Comparison of ENCODE assay signal across 8 cellular contexts in the genomic region with DNA sequence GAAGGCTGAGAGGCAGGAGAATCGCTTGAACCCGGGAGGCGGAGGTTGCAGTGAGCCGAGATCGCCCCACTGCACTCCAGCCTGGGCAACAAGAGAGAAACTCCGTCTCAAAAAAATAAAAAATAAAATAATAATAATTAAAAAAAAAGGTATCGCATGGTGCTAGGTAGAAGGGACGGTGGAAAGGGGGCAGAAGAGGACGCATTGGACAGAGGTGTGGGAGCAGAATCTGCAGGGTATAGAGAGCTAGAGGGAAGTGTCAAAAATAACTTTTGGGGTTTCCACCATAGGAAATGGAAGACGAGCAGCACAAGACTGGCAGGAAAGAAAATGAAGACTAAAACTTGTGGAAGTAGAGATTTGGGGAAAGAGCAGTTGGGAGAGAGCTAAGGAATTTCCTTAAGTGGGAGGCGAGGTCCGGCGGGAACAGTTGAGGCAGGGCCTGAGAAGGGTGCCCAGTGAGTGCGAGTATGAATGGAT. TPM values are rescaled to one million over a fixed set of nuclear protein-coding genes. Genes with fewer than 3 reads are reported as not detected.
DNase-seq lines count a peak whose midpoint lies in the region; ATAC-seq and TF ChIP-seq lines count a peak whose summit lies in the region.

No MANE protein-coding gene starts in this region.

- H3K36me3 ChIP-seq in GM23248 (ENCODE audit: low read depth) (no peaks in the 10 kb centered on the region), SK-N-SH (replicated peaks in 1 of 2; ENCODE audit: control insufficient read depth in 1 of 2, insufficient read depth in 2 of 2, low read length in 1 of 2) (no peaks in the 10 kb centered on the region), fibroblast of lung (ENCODE audit: control insufficient read depth, insufficient read depth, low read length) (no peaks in the 10 kb centered on the region), trophoblast cell (ENCODE audit: control insufficient read depth in 1 of 2, insufficient read depth in 2 of 2, low read length in 2 of 2) (no peaks in the 10 kb centered on the region)

- H3K79me2 ChIP-seq in GM23248 (ENCODE audit: insufficient read depth) (peaks cover 40% of the 10 kb centered on the region), SK-N-SH (ENCODE audit: insufficient read depth) (peaks cover 44% of the 10 kb centered on the region), fibroblast of lung (ENCODE audit: control insufficient read depth, insufficient read depth, low read length) (peaks cover 42% of the 10 kb centered on the region), trophoblast cell (ENCODE audit: control insufficient read depth, insufficient read depth, low read length, poor library complexity) (peaks cover 13% of the 10 kb centered on the region)

- H3K4me3 ChIP-seq in GM23248, result peak overlapping the region; percentile 86
- H3K4me3 ChIP-seq in SK-N-SH (ENCODE audit: low read depth in 2 of 2, low read length in 1 of 2), result peak overlapping the region; percentile 92 to 94
- peak overlapping the region; percentile 70 to 94 (median 88) for H3K4me3 ChIP-seq in fibroblast of lung (replicated peaks in 1 of 4; ENCODE audit: control extremely low read depth in 1 of 4, insufficient read depth in 1 of 4, low read depth in 3 of 4, low read length in 4 of 4)
- H3K4me3 ChIP-seq in trophoblast cell (ENCODE audit: low read depth, low read length), result peak overlapping the region; percentile 71

- H2BK5ac ChIP-seq in trophoblast cell (ENCODE audit: low read depth, low read length, poor library complexity), result peak overlapping the region; percentile 42

- H3K14ac ChIP-seq in trophoblast cell (ENCODE audit: low read length), result peak overlapping the region; percentile 4

- no peak overlapping the region for H3K4ac ChIP-seq in trophoblast cell (ENCODE audit: low read depth, low read length)

- TF ChIP-seq CTCF in SK-N-SH (IDR thresholded peaks at IDR 0.05), result no peak
- TF ChIP-seq CTCF in fibroblast of lung (conservative IDR thresholded peaks at IDR 0.05 in 1 of 2, IDR thresholded peaks at IDR 0.05 in 1 of 2; ENCODE audit: low read depth in 1 of 2, low read length in 2 of 2), result no peak

- H3K27ac ChIP-seq in GM23248 (peak overlapping the region; percentile 95), SK-N-SH (ENCODE audit: low read depth in 2 of 2, low read length in 1 of 2) (peak overlapping the region; percentile 91 to 93), fibroblast of lung (ENCODE audit: insufficient read depth, low read length) (peak overlapping the region; percentile 95), trophoblast cell (ENCODE audit: low read depth, low read length) (no peak overlapping the region)

- peak overlapping the region; percentile 58 for H4K91ac ChIP-seq in trophoblast cell (ENCODE audit: low read depth, low read length)

- no peak for TF ChIP-seq EP300 in SK-N-SH (IDR thresholded peaks at IDR 0.05; ENCODE audit: borderline replicate concordance in 1 of 2, low read depth in 1 of 2, low read length in 1 of 2)

- no peak for ATAC-seq in HG02840 (IDR thresholded peaks at IDR 0.05; ENCODE audit: low FRiP score, unreplicated experiment)

- H3K27me3 ChIP-seq in GM23248 (replicated peaks; ENCODE audit: insufficient read depth) (no peaks in the 10 kb centered on the region), SK-N-SH (ENCODE audit: insufficient read depth) (no peaks in the 10 kb centered on the region), fibroblast of lung (ENCODE audit: control insufficient read depth, insufficient read depth, low read length) (no peaks in the 10 kb centered on the region), trophoblast cell (ENCODE audit: insufficient read depth, low read length) (no peaks in the 10 kb centered on the region)

- peaks cover 23% of the 10 kb centered on the region for H3F3A ChIP-seq in GM23248 (ENCODE audit: insufficient read depth)
- H3F3A ChIP-seq in SK-N-SH (replicated peaks; ENCODE audit: insufficient read depth), result no peaks in the 10 kb centered on the region

- H4K20me1 ChIP-seq in GM23248 (ENCODE audit: insufficient read depth) (peaks cover 14% of the 10 kb centered on the region; the same call in 1 of the 2 replicates), SK-N-SH (ENCODE audit: insufficient read depth) (peaks cover 35% of the 10 kb centered on the region), fibroblast of lung (ENCODE audit: control insufficient read depth, extremely low read depth, insufficient read depth, low read length) (peaks cover 2% of the 10 kb centered on the region)

- DNase-seq in GM23248, result no peak
- peak; percentile 22 for DNase-seq in SK-N-SH
- DNase-seq in fibroblast of lung (ENCODE audit: low read depth in 2 of 2), result no peak
- no peak for DNase-seq in trophoblast cell
- DNase-seq in NCI-H510A treated with DMSO at 0.1 percent for 48 hours (lab: John Stamatoyannopoulos, UW), result no peak
- no peak for DNase-seq in HCEC 1CT
- no peak for DNase-seq in activated CD4-positive, CD25-positive, alpha-beta regulatory T cell treated with anti-CD3 and anti-CD28 coated beads, Interleukin-2, amount 50 U/mL, for 72 hours

- no peak overlapping the region for H3K23ac ChIP-seq in trophoblast cell (ENCODE audit: low read length)

- H2AK5ac ChIP-seq in trophoblast cell (ENCODE audit: low read length), result no peak overlapping the region

- H3K79me1 ChIP-seq in trophoblast cell (ENCODE audit: low read length), result peaks cover 10% of the 10 kb centered on the region

- H3K4me2 ChIP-seq in GM23248 (ENCODE audit: unreplicated experiment), result peak overlapping the region; percentile 98
- peak overlapping the region; percentile 74 for H3K4me2 ChIP-seq in SK-N-SH
- peak overlapping the region; percentile 94 for H3K4me2 ChIP-seq in fibroblast of lung (ENCODE audit: extremely low read depth, insufficient read depth, low read length)
- peak overlapping the region; percentile 78 for H3K4me2 ChIP-seq in trophoblast cell (ENCODE audit: low read length)

- peaks cover 20% of the 10 kb centered on the region for H3K4me1 ChIP-seq in GM23248 (ENCODE audit: insufficient read depth)
- H3K4me1 ChIP-seq in SK-N-SH (ENCODE audit: control insufficient read depth in 1 of 2, insufficient read depth in 2 of 2, low read depth in 1 of 2, low read length in 1 of 2), result peaks cover 8 to 16% of the 10 kb centered on the region in 2 experiments; a peak in 3 of 4 replicates
- no peaks in the 10 kb centered on the region for H3K4me1 ChIP-seq in fibroblast of lung (ENCODE audit: control insufficient read depth, extremely low read depth, insufficient read depth, low read length)
- peaks cover 3% of the 10 kb centered on the region in 2 experiments for H3K4me1 ChIP-seq in trophoblast cell (ENCODE audit: control insufficient read depth in 1 of 2, insufficient read depth in 2 of 2, low read length in 2 of 2)

- peak overlapping the region; percentile 54 for H3K18ac ChIP-seq in trophoblast cell (ENCODE audit: low read length)

- CTCF ChIA-PET in SK-N-SH (lab: Yijun Ruan, JAX), result interaction anchor here (1.3 to 1.6 kb wide), 3 partner anchors 10 to 280 kb away, joined by 3 read pairs; a partner anchor contains a TSS

- H2BK120ac ChIP-seq in trophoblast cell (ENCODE audit: insufficient read depth, low read length, poor library complexity), result peak overlapping the region; percentile 36

- peak overlapping the region; percentile 93 for H3K9ac ChIP-seq in GM23248
- peak overlapping the region; percentile 87 for H3K9ac ChIP-seq in SK-N-SH
- peak overlapping the region; percentile 97 for H3K9ac ChIP-seq in fibroblast of lung (ENCODE audit: insufficient read depth, low read length)
- H3K9ac ChIP-seq in trophoblast cell (ENCODE audit: low read length), result peak overlapping the region; percentile 68

- H2AFZ ChIP-seq in GM23248 (peak overlapping the region; percentile 97), SK-N-SH (ENCODE audit: low read depth) (peak overlapping the region; percentile 98), fibroblast of lung (ENCODE audit: low read length) (peak overlapping the region; percentile 99), trophoblast cell (ENCODE audit: insufficient read depth, low read length, poor library complexity) (peak overlapping the region; percentile 86)

- WGBS in GM23248 (ENCODE audit: low coverage in 1 of 2, low lambda C conversion rate in 2 of 2, missing lambda C conversion rate in 2 of 2), 2 experiments, result 5 to 7% methylated on average over 14 of the region's 14 CpGs
- 30% methylated on average over 14 of the region's 14 CpGs for WGBS in SK-N-SH (ENCODE audit: low lambda C conversion rate)
- no CpG with 5 or more reads among the region's 14 CpGs for WGBS in trophoblast cell (ENCODE audit: extremely low coverage, insufficient coverage, insufficient read length)

- POLR2A ChIA-PET in SK-N-SH (lab: Yijun Ruan, JAX), result no interaction called here

- H3K9me3 ChIP-seq in GM23248 (ENCODE audit: low read depth) (no peaks in the 10 kb centered on the region), SK-N-SH (no peaks in the 10 kb centered on the region), fibroblast of lung (ENCODE audit: control insufficient read depth, insufficient read depth, low read depth, low read length) (no peaks in the 10 kb centered on the region), trophoblast cell (ENCODE audit: insufficient read depth, low read depth, low read length) (peaks cover 2% of the 10 kb centered on the region)

- peak overlapping the region; percentile 82 for H4K8ac ChIP-seq in trophoblast cell (ENCODE audit: low read depth, low read length)

- in situ Hi-C loops in GM23248 (cut with MboI), result no loop called here

- no peaks in the 10 kb centered on the region for H3K9me2 ChIP-seq in GM23248 (ENCODE audit: insufficient read depth)
- H3K9me2 ChIP-seq in SK-N-SH, result no peaks in the 10 kb centered on the region

- no peak overlapping the region for H2BK12ac ChIP-seq in trophoblast cell (ENCODE audit: low read length)

- no peak for TF ChIP-seq RAD21 in SK-N-SH (IDR thresholded peaks at IDR 0.05; ENCODE audit: low read length)

- peak overlapping the region; percentile 31 for H4K12ac ChIP-seq in trophoblast cell (ENCODE audit: low read depth, low read length)

RNA-seq across cellular contexts. Expression of a gene that starts 0.6 kb away (rescaled TPM):
- 41.6 and 52.9 TPM in 2 replicates for total RNA-seq in GM23248 (2014; rRNA removed; shearing (Covaris generic))
- polyA plus RNA-seq in GM23248 (2016; fragmentation: Nextera tagmentation; extraction: Ambion mirVana), result 43.7 and 47.2 TPM in 2 replicates
- polyA plus RNA-seq in SK-N-SH (2012; rRNA removed), result 29.8 and 39.6 TPM in 2 replicates
- polyA plus RNA-seq in SK-N-SH (2012; cell fraction: cytosol; rRNA removed), result 29.3 and 35.0 TPM in 2 replicates
- polyA plus RNA-seq in SK-N-SH (2012; cell fraction: nucleus; rRNA removed), result 21.0 and 29.3 TPM in 2 replicates
- total RNA-seq in fibroblast of lung, result 28.8 and 37.7 TPM in 2 replicates
- polyA plus RNA-seq in fibroblast of lung, result 36.6 and 48.1 TPM in 2 replicates
- polyA plus RNA-seq in fibroblast of lung (2012), result 26.7 and 31.7 TPM in 2 replicates
- polyA minus RNA-seq in fibroblast of lung (ENCODE audit: low replicate concordance), result 25.1 and 46.9 TPM in 2 replicates
- 19.7 and 20.3 TPM in 2 replicates for polyA plus RNA-seq in trophoblast cell (2013)

RNA-seq across cellular contexts. Expression of a gene that starts 11.0 kb away (rescaled TPM):
- not detected in 2 replicates for total RNA-seq in GM23248 (2014; rRNA removed; shearing (Covaris generic))
- polyA plus RNA-seq in GM23248 (2016; fragmentation: Nextera tagmentation; extraction: Ambion mirVana), result not detected in 2 replicates
- polyA plus RNA-seq in SK-N-SH (2012; rRNA removed), result not detected in 2 replicates
- polyA plus RNA-seq in SK-N-SH (2012; cell fraction: cytosol; rRNA removed), result not detected in 2 replicates
- not detected in 2 replicates for polyA plus RNA-seq in SK-N-SH (2012; cell fraction: nucleus; rRNA removed)
- total RNA-seq in fibroblast of lung, result not detected in 2 replicates
- not detected in 2 replicates for polyA plus RNA-seq in fibroblast of lung
- polyA plus RNA-seq in fibroblast of lung (2012), result not detected in 2 replicates
- polyA minus RNA-seq in fibroblast of lung (ENCODE audit: low replicate concordance), result not detected in 2 replicates
- 0.61 and 0.88 TPM in 2 replicates for polyA plus RNA-seq in trophoblast cell (2013)
